In genomic region chr5:102845041-102845440, GRCh38 we compare ENCODE assay signal across 16 cellular contexts.
DNase-seq lines count a peak whose midpoint lies in the region; ATAC-seq, FAIRE-seq and TF ChIP-seq lines count a peak whose summit lies in the region.
"Had no signal": no experiment of that assay in that cellular context is flagged by ENCODE, and none has a peak within 500 bp of the region (broad histone marks: within the 10 kb centered on the region; RNA-seq: fewer than 3 reads in every experiment).

No MANE protein-coding gene starts in this region.

- CTCF ChIA-PET in activated CD8-positive, alpha-beta T cell treated with anti-CD3 and anti-CD28 coated beads for 36 hours (lab: Charles Lee), result interaction anchor here (1.3 to 2.5 kb wide), 2 partner anchors 13 to 126 kb away, joined by 3 to 8 read pairs; no protein-coding TSS in a partner anchor

- intact Hi-C loops in natural killer cell (cut with micrococcal nuclease), result no loop called here
- intact Hi-C loops in activated CD8-positive, alpha-beta T cell treated with anti-CD3 and anti-CD28 coated beads for 36 hours (cut with micrococcal nuclease), result no loop called here

- H3K27me3 Mint-ChIP-seq in astrocyte (ENCODE audit: low read depth, unreplicated experiment), result no peaks in the 10 kb centered on the region
- H3K27me3 Mint-ChIP-seq in natural killer cell (ENCODE audit: low read depth in 2 of 2), result no peaks in the 10 kb centered on the region
- no peaks in the 10 kb centered on the region for H3K27me3 Mint-ChIP-seq in activated CD8-positive, alpha-beta T cell treated with anti-CD3 and anti-CD28 coated beads for 36 hours
- no peaks in the 10 kb centered on the region for H3K27me3 Mint-ChIP-seq in stimulated activated naive B cell treated with anti-CD40 and anti-IgM and Interleukin-4, amounts not matched to agents 10 μg/mL and 1 μg/mL and 100 μg/mL, for 72 hours
- no peaks in the 10 kb centered on the region for H3K27me3 Mint-ChIP-seq in activated T-helper 17 cell treated with anti-CD3 and anti-CD28 coated beads, Interleukin-2, amount 50 U/mL, for 72 hours
- H3K27me3 Mint-ChIP-seq: CD4-positive, alpha-beta T cell had no signal

- no peak for TF ChIP-seq CTCF in astrocyte (IDR thresholded peaks at IDR 0.05; ENCODE audit: insufficient read depth, low read depth, low read length)
- TF ChIP-seq CTCF in natural killer cell (IDR thresholded peaks at IDR 0.05), result no peak
- no peak for TF ChIP-seq CTCF in activated CD8-positive, alpha-beta T cell treated with anti-CD3 and anti-CD28 coated beads for 36 hours (IDR thresholded peaks at IDR 0.05)

- no peak overlapping the region for H3K9ac ChIP-seq in astrocyte (ENCODE audit: low read length)

- no peak overlapping the region for H3K4me2 ChIP-seq in astrocyte (ENCODE audit: low read length)

- DNase-seq in NCI-H345 (lab: John Stamatoyannopoulos, UW) (peak; percentile 2), NCI-H345 treated with DMSO at 0.1 percent for 48 hours (lab: John Stamatoyannopoulos, UW; ENCODE audit: unreplicated experiment) (no peak), NCI-H510A (lab: John Stamatoyannopoulos, UW) (peak; percentile 30), astrocyte (ENCODE audit: low read depth) (no peak), natural killer cell (no peak)
- no peak for DNase-seq in activated CD8-positive, alpha-beta T cell treated with anti-CD3 and anti-CD28 coated beads for 36 hours
- no peak for DNase-seq in stimulated activated naive B cell treated with anti-CD40 and anti-IgM and Interleukin-4, amounts not matched to agents 10 μg/mL and 1 μg/mL and 100 μg/mL, for 72 hours
- DNase-seq: BE2C; CD4-positive, alpha-beta T cell; DMS79; NCI-H1105; NCI-H1694 had no signal

- H3K36me3 ChIP-seq in astrocyte (ENCODE audit: insufficient read depth, low read length), result no peaks in the 10 kb centered on the region
- H3K36me3 ChIP-seq: BE2C, SJCRH30 had no signal

- no peak overlapping the region for H2AFZ ChIP-seq in astrocyte (ENCODE audit: low read depth, low read length)

- no peaks in the 10 kb centered on the region for H4K20me1 ChIP-seq in astrocyte (ENCODE audit: insufficient read depth, low read length)

- peak; percentile 26 for FAIRE-seq in astrocyte (lab: Jason Lieb, UNC)
- FAIRE-seq: H54 had no signal

- no peak overlapping the region for H3K4me3 Mint-ChIP-seq in astrocyte (ENCODE audit: unreplicated experiment)
- H3K4me3 Mint-ChIP-seq in natural killer cell, result no peak overlapping the region
- H3K4me3 Mint-ChIP-seq in activated CD8-positive, alpha-beta T cell treated with anti-CD3 and anti-CD28 coated beads for 36 hours, result no peak overlapping the region
- no peak overlapping the region for H3K4me3 Mint-ChIP-seq in stimulated activated naive B cell treated with anti-CD40 and anti-IgM and Interleukin-4, amounts not matched to agents 10 μg/mL and 1 μg/mL and 100 μg/mL, for 72 hours
- H3K4me3 Mint-ChIP-seq in activated T-helper 17 cell treated with anti-CD3 and anti-CD28 coated beads, Interleukin-2, amount 50 U/mL, for 72 hours, result no peak overlapping the region
- H3K4me3 Mint-ChIP-seq: CD4-positive, alpha-beta T cell had no signal

- ATAC-seq in natural killer cell, result no peak
- no peak for ATAC-seq in activated CD8-positive, alpha-beta T cell treated with anti-CD3 and anti-CD28 coated beads for 36 hours
- ATAC-seq in stimulated activated naive B cell treated with anti-CD40 and anti-IgM and Interleukin-4, amounts not matched to agents 10 μg/mL and 1 μg/mL and 100 μg/mL, for 72 hours (replicated peaks), result no peak
- no peak for ATAC-seq in activated T-helper 17 cell treated with anti-CD3 and anti-CD28 coated beads, Interleukin-2, amount 50 U/mL, for 72 hours (replicated peaks)
- ATAC-seq: Panc1 had no signal

- H3K27ac Mint-ChIP-seq in astrocyte (ENCODE audit: unreplicated experiment) (no peak overlapping the region), natural killer cell (peak overlapping the region; percentile 34 to 61)
- no peak overlapping the region for H3K27ac Mint-ChIP-seq in activated CD8-positive, alpha-beta T cell treated with anti-CD3 and anti-CD28 coated beads for 36 hours
- H3K27ac Mint-ChIP-seq in stimulated activated naive B cell treated with anti-CD40 and anti-IgM and Interleukin-4, amounts not matched to agents 10 μg/mL and 1 μg/mL and 100 μg/mL, for 72 hours, result no peak overlapping the region
- no peak overlapping the region for H3K27ac Mint-ChIP-seq in activated T-helper 17 cell treated with anti-CD3 and anti-CD28 coated beads, Interleukin-2, amount 50 U/mL, for 72 hours
- H3K27ac Mint-ChIP-seq: CD4-positive, alpha-beta T cell had no signal

- H3K79me2 ChIP-seq in astrocyte (ENCODE audit: insufficient read depth, low read length), result no peaks in the 10 kb centered on the region

- H3K36me3 Mint-ChIP-seq in astrocyte (ENCODE audit: low read depth, unreplicated experiment) (peaks cover 3% of the 10 kb centered on the region), natural killer cell (no peaks in the 10 kb centered on the region)
- peaks cover 15% of the 10 kb centered on the region for H3K36me3 Mint-ChIP-seq in activated CD8-positive, alpha-beta T cell treated with anti-CD3 and anti-CD28 coated beads for 36 hours (ENCODE audit: low read depth)
- peaks cover 2 to 7% of the 10 kb centered on the region in 2 donors for H3K36me3 Mint-ChIP-seq in stimulated activated naive B cell treated with anti-CD40 and anti-IgM and Interleukin-4, amounts not matched to agents 10 μg/mL and 1 μg/mL and 100 μg/mL, for 72 hours
- H3K36me3 Mint-ChIP-seq in activated T-helper 17 cell treated with anti-CD3 and anti-CD28 coated beads, Interleukin-2, amount 50 U/mL, for 72 hours (ENCODE audit: low read depth), result peaks cover 59% of the 10 kb centered on the region

- H3K9me3 Mint-ChIP-seq in astrocyte (ENCODE audit: unreplicated experiment) (peaks cover 1% of the 10 kb centered on the region), natural killer cell (no peaks in the 10 kb centered on the region)
- H3K9me3 Mint-ChIP-seq in activated CD8-positive, alpha-beta T cell treated with anti-CD3 and anti-CD28 coated beads for 36 hours, result no peaks in the 10 kb centered on the region
- H3K9me3 Mint-ChIP-seq in stimulated activated naive B cell treated with anti-CD40 and anti-IgM and Interleukin-4, amounts not matched to agents 10 μg/mL and 1 μg/mL and 100 μg/mL, for 72 hours, result peaks cover 2 to 3% of the 10 kb centered on the region in 2 donors
- peaks cover 4% of the 10 kb centered on the region for H3K9me3 Mint-ChIP-seq in activated T-helper 17 cell treated with anti-CD3 and anti-CD28 coated beads, Interleukin-2, amount 50 U/mL, for 72 hours
- H3K9me3 Mint-ChIP-seq: CD4-positive, alpha-beta T cell had no signal

- H3K27ac ChIP-seq in astrocyte (ENCODE audit: low read depth, low read length), result no peak overlapping the region
- H3K27ac ChIP-seq: SJCRH30 had no signal

- POLR2A ChIA-PET in activated CD8-positive, alpha-beta T cell treated with anti-CD3 and anti-CD28 coated beads for 36 hours (lab: Charles Lee), result no interaction called here

- no peaks in the 10 kb centered on the region for H3K9me3 ChIP-seq in astrocyte (ENCODE audit: insufficient read depth, low read depth, low read length)
- H3K9me3 ChIP-seq: BE2C, SJCRH30 had no signal

- H3K4me3 ChIP-seq in astrocyte (ENCODE audit: insufficient read depth, low read depth, low read length), result no peak overlapping the region
- H3K4me3 ChIP-seq: SJCRH30 had no signal

- H3K4me1 ChIP-seq in astrocyte (ENCODE audit: insufficient read depth, low read length), result no peaks in the 10 kb centered on the region
- H3K4me1 ChIP-seq: BE2C, SJCRH30 had no signal

- H3K4me1 Mint-ChIP-seq in astrocyte (ENCODE audit: low read depth, unreplicated experiment) (no peaks in the 10 kb centered on the region), natural killer cell (peaks cover 26 to 31% of the 10 kb centered on the region in 2 donors)
- no peaks in the 10 kb centered on the region for H3K4me1 Mint-ChIP-seq in activated CD8-positive, alpha-beta T cell treated with anti-CD3 and anti-CD28 coated beads for 36 hours (ENCODE audit: low read depth)
- H3K4me1 Mint-ChIP-seq in stimulated activated naive B cell treated with anti-CD40 and anti-IgM and Interleukin-4, amounts not matched to agents 10 μg/mL and 1 μg/mL and 100 μg/mL, for 72 hours, result no peaks in the 10 kb centered on the region
- peaks cover 18% of the 10 kb centered on the region for H3K4me1 Mint-ChIP-seq in activated T-helper 17 cell treated with anti-CD3 and anti-CD28 coated beads, Interleukin-2, amount 50 U/mL, for 72 hours

- no peaks in the 10 kb centered on the region for H3K27me3 ChIP-seq in astrocyte (ENCODE audit: insufficient read depth, low read length)
- H3K27me3 ChIP-seq: BE2C, SJCRH30 had no signal

Comparison
In these comparisons a context has a peak if more than half of its experiments do, and no peak if none do; other contexts are left out.
1. DNase-seq: peak in NCI-H345 (single experiment) and NCI-H510A (single experiment); none in NCI-H345 treated with DMSO at 0.1 percent for 48 hours (single experiment), astrocyte (single experiment), natural killer cell (single experiment), activated CD8-positive, alpha-beta T cell treated with anti-CD3 and anti-CD28 coated beads for 36 hours (single experiment) and stimulated activated naive B cell treated with anti-CD40 and anti-IgM and Interleukin-4, amounts not matched to agents 10 μg/mL and 1 μg/mL and 100 μg/mL, for 72 hours (single experiment).
2. H3K27ac Mint-ChIP-seq: peak in natural killer cell (2 of 2); none in astrocyte (single experiment), activated CD8-positive, alpha-beta T cell treated with anti-CD3 and anti-CD28 coated beads for 36 hours (single experiment), stimulated activated naive B cell treated with anti-CD40 and anti-IgM and Interleukin-4, amounts not matched to agents 10 μg/mL and 1 μg/mL and 100 μg/mL, for 72 hours (single experiment) and activated T-helper 17 cell treated with anti-CD3 and anti-CD28 coated beads, Interleukin-2, amount 50 U/mL, for 72 hours (single experiment).